Comparison of ENCODE assay signal across 1 cellular context in the genomic region with DNA sequence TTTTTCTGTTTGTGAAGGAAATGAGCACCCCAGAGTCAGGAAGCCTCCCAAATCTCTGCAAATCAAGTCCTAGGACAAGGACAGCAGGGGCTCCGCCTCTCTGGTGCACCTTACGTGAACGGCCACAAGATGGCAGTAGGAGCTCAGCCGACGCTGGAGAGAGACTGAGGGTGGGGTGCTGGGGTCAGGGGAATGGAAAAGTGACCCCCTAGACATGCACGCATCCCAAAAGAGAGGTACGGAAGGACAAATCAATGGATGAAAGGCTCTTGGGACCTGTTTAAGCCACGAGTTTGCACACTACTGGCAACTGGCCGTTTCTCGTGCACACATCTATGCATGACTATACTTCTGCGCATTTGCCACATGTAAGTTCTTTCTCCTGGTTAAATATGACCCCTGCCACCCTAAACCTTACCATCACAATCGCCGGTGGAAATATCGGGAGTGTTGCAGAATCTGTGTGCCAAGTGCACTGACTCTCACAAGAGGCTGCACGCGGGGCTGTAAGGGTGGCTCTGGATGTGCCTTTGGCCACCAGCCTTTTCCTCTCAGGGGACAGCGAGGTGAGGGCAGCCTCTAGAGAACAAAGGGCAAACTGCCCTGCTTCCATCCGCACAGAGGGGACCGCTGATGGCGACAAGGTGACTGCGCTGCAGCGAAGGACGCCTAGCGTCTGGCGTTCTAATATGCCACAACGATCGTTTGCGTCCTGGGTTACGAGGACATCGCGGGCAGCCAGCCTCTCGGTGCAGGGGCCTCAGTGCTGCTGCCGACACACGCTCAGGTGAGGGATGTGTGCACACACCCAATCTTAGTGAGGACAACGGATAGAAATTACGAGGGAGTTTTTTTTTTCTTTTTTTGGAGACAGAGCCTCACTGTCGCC.
A peak's percentile ranks its signal among the peaks of the same experiment; 100 is the strongest.
TF ChIP-seq lines count a peak whose summit lies in the region.

No MANE protein-coding gene starts in this region.

TF ChIP-seq in K562, 482 proteins besides CTCF, POLR2A, EP300 and RAD21 (continued from another document):
- TF ChIP-seq, protein P1, sequence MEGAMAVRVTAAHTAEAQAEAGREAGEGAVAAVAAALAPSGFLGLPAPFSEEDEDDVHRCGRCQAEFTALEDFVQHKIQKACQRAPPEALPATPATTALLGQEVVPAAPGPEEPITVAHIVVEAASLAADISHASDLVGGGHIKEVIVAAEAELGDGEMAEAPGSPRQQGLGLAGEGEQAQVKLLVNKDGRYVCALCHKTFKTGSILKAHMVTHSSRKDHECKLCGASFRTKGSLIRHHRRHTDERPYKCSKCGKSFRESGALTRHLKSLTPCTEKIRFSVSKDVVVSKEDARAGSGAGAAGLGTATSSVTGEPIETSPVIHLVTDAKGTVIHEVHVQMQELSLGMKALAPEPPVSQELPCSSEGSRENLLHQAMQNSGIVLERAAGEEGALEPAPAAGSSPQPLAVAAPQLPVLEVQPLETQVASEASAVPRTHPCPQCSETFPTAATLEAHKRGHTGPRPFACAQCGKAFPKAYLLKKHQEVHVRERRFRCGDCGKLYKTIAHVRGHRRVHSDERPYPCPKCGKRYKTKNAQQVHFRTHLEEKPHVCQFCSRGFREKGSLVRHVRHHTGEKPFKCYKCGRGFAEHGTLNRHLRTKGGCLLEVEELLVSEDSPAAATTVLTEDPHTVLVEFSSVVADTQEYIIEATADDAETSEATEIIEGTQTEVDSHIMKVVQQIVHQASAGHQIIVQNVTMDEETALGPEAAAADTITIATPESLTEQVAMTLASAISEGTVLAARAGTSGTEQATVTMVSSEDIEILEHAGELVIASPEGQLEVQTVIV (CRISPR knock-in tag; IDR thresholded peaks at IDR 0.05; ENCODE audit: borderline replicate concordance): no peak
- 0 out of 2 replicates have a peak, but pooled peaks have one; percentile 21 for TF ChIP-seq CC2D1A (IDR thresholded peaks at IDR 0.05)
- no peak for TF ChIP-seq GABPA (tag; conservative IDR thresholded peaks at IDR 0.05; ENCODE audit: low read depth)
- no peak for TF ChIP-seq LARP7 (IDR thresholded peaks at IDR 0.05)
- TF ChIP-seq STAG1 (CRISPR knock-in tag; IDR thresholded peaks at IDR 0.05; ENCODE audit: borderline replicate concordance): peak; percentile 76; the same call in 1 of the 2 replicates
- TF ChIP-seq, protein P2, sequence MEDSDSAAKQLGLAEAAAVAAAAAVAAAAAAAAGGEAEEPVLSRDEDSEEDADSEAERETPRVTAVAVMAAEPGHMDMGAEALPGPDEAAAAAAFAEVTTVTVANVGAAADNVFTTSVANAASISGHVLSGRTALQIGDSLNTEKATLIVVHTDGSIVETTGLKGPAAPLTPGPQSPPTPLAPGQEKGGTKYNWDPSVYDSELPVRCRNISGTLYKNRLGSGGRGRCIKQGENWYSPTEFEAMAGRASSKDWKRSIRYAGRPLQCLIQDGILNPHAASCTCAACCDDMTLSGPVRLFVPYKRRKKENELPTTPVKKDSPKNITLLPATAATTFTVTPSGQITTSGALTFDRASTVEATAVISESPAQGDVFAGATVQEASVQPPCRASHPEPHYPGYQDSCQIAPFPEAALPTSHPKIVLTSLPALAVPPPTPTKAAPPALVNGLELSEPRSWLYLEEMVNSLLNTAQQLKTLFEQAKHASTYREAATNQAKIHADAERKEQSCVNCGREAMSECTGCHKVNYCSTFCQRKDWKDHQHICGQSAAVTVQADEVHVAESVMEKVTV (CRISPR knock-in tag; IDR thresholded peaks at IDR 0.05): peak; percentile 66
- TF ChIP-seq ZNF175 (CRISPR knock-in tag; IDR thresholded peaks at IDR 0.05; ENCODE audit: low read depth): no peak
- TF ChIP-seq OTX1 (CRISPR knock-in tag; IDR thresholded peaks at IDR 0.05): no peak
- peak; percentile 46; the same call in 1 of the 2 replicates for TF ChIP-seq CREM (IDR thresholded peaks at IDR 0.05; ENCODE audit: low read depth)
- TF ChIP-seq FOXJ3 (CRISPR knock-in tag; IDR thresholded peaks at IDR 0.05): no peak
- TF ChIP-seq, protein P3, sequence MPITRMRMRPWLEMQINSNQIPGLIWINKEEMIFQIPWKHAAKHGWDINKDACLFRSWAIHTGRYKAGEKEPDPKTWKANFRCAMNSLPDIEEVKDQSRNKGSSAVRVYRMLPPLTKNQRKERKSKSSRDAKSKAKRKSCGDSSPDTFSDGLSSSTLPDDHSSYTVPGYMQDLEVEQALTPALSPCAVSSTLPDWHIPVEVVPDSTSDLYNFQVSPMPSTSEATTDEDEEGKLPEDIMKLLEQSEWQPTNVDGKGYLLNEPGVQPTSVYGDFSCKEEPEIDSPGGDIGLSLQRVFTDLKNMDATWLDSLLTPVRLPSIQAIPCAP (CRISPR knock-in tag; IDR thresholded peaks at IDR 0.05; ENCODE audit: borderline replicate concordance): no peak
- TF ChIP-seq RCOR1 (IDR thresholded peaks at IDR 0.05; ENCODE audit: borderline replicate concordance in 1 of 2, low read depth in 2 of 2, low read length in 2 of 2): 0 out of 4 replicates have a peak, but pooled peaks of 1 of the 2 experiments have one; percentile 21
- no peak for TF ChIP-seq RBFOX2 (IDR thresholded peaks at IDR 0.05; ENCODE audit: low read depth, low read length)
- no peak for TF ChIP-seq CBX3 (IDR thresholded peaks at IDR 0.05; ENCODE audit: borderline replicate concordance in 1 of 2, low read length in 2 of 2)
- no peak for TF ChIP-seq NR3C1 (CRISPR knock-in tag; IDR thresholded peaks at IDR 0.05)
- no peak for TF ChIP-seq HMG20A (CRISPR knock-in tag; conservative IDR thresholded peaks at IDR 0.05)
